Comparison of ENCODE assay signal across 1 cellular context in genomic region chr11:107457205-107457557, GRCh38.
TF ChIP-seq lines count a peak whose summit lies in the region.

No MANE protein-coding gene starts in this region.

TF ChIP-seq in HepG2, 621 proteins besides CTCF, POLR2A, EP300 and RAD21 (continued from another document):
- TF ChIP-seq AKNA (CRISPR knock-in tag; IDR thresholded peaks at IDR 0.05; ENCODE audit: borderline replicate concordance) = no peak
- no peak for TF ChIP-seq REL (CRISPR knock-in tag; conservative IDR thresholded peaks at IDR 0.05)
- TF ChIP-seq ZSCAN29 (CRISPR knock-in tag; conservative IDR thresholded peaks at IDR 0.05) = no peak
- TF ChIP-seq ZNF160 (CRISPR knock-in tag; IDR thresholded peaks at IDR 0.05) = no peak
- TF ChIP-seq MAX (IDR thresholded peaks at IDR 0.05) = 0 out of 2 replicates have a peak, but pooled peaks have one; percentile 6
- no peak for TF ChIP-seq ZNF746 (CRISPR knock-in tag; IDR thresholded peaks at IDR 0.05)
- no peak for TF ChIP-seq ZNF225 (CRISPR knock-in tag; IDR thresholded peaks at IDR 0.05)
- TF ChIP-seq ZNF678 (CRISPR knock-in tag; IDR thresholded peaks at IDR 0.05) = no peak
- peak; percentile 9; the same call in 1 of the 2 replicates for TF ChIP-seq ZNF614 (CRISPR knock-in tag; IDR thresholded peaks at IDR 0.05; ENCODE audit: borderline replicate concordance)
- TF ChIP-seq ZNF343 (CRISPR knock-in tag; IDR thresholded peaks at IDR 0.05) = no peak
- no peak for TF ChIP-seq CEBPB (IDR thresholded peaks at IDR 0.05; ENCODE audit: borderline replicate concordance, low read depth, low read length)
- no peak for TF ChIP-seq PATZ1 (CRISPR knock-in tag; IDR thresholded peaks at IDR 0.05)
- no peak for TF ChIP-seq ZBTB40 (IDR thresholded peaks at IDR 0.05)
- TF ChIP-seq ZBTB40 (CRISPR knock-in tag; IDR thresholded peaks at IDR 0.05) = no peak
- TF ChIP-seq KDM5A (IDR thresholded peaks at IDR 0.05; ENCODE audit: borderline replicate concordance, low read length) = no peak
- TF ChIP-seq HNRNPUL1 (IDR thresholded peaks at IDR 0.05; ENCODE audit: low read depth, low read length) = no peak
- TF ChIP-seq SNAI1 (CRISPR knock-in tag; IDR thresholded peaks at IDR 0.05; ENCODE audit: borderline replicate concordance) = 0 out of 2 replicates have a peak, but pooled peaks have one; percentile 25
- 0 out of 2 replicates have a peak, but pooled peaks have one; percentile 12 for TF ChIP-seq ZNF784 (CRISPR knock-in tag; IDR thresholded peaks at IDR 0.05; ENCODE audit: borderline replicate concordance)
- TF ChIP-seq KDM3A (CRISPR knock-in tag; IDR thresholded peaks at IDR 0.05; ENCODE audit: low read depth) = no peak
- no peak for TF ChIP-seq HIC2 (CRISPR knock-in tag; IDR thresholded peaks at IDR 0.05; ENCODE audit: low read depth)
